In the genomic region with DNA sequence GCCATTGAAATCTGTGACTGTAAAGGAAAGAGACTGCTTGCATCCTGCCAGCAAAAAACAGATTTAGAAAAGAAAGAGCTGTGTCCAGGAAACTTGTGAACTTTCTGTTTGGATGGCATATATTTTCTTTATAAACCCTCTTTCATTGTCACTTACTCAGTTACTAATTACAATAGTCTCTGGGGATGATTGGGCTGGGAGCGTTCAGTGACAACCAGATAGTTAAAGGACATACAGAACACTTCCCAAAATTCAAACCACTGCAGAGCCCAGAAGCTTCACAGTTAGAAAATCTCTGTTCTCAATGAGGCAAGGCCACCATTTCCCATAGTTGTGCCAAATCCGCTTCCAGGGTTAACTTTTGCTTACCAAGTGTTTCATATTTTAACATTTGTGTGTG, we compare ENCODE assay signal across 27 cellular contexts.
DNase-seq lines count a peak whose midpoint lies in the region; ATAC-seq and TF ChIP-seq lines count a peak whose summit lies in the region.
"Had no signal": no experiment of that assay in that cellular context is flagged by ENCODE, and none has a peak within 500 bp of the region (broad histone marks: within the 10 kb centered on the region; RNA-seq: fewer than 3 reads in every experiment).

No MANE protein-coding gene starts in this region.

- H3K27ac ChIP-seq in neural progenitor cell (no peak overlapping the region), SK-N-SH (ENCODE audit: low read depth in 2 of 2, low read length in 1 of 2) (no peak overlapping the region)
- H3K27ac ChIP-seq: esophagus muscularis mucosa, heart left ventricle, HL-60, sigmoid colon, SJCRH30 had no signal

- H3K36me3 ChIP-seq in neural progenitor cell (no peaks in the 10 kb centered on the region), SK-N-SH (replicated peaks in 1 of 2; ENCODE audit: control insufficient read depth in 1 of 2, insufficient read depth in 2 of 2, low read length in 1 of 2) (peaks cover 0 to 3% of the 10 kb centered on the region in 2 experiments)
- H3K36me3 ChIP-seq: esophagus muscularis mucosa, heart left ventricle, sigmoid colon, SJCRH30 had no signal

- H3K9ac ChIP-seq in neural progenitor cell, result no peak overlapping the region
- no peak overlapping the region for H3K9ac ChIP-seq in SK-N-SH

- no peaks in the 10 kb centered on the region for H4K20me1 ChIP-seq in neural progenitor cell (ENCODE audit: low read depth)
- H4K20me1 ChIP-seq in SK-N-SH (ENCODE audit: insufficient read depth), result no peaks in the 10 kb centered on the region

- CTCF ChIA-PET in T-cell (lab: Charles Lee), result no interaction called here
- CTCF ChIA-PET in SK-N-SH (lab: Yijun Ruan, JAX), result interaction anchor here (1.2 kb wide), 1 partner anchor 13 kb away, joined by 3 read pairs; no protein-coding TSS in a partner anchor

- POLR2A ChIA-PET in T-cell (lab: Charles Lee), result interaction anchor here in 1 of 2 donors (1.3 kb wide), 1 partner anchor 19 kb away, joined by 6 read pairs; no protein-coding TSS in a partner anchor
- POLR2A ChIA-PET in SK-N-SH (lab: Yijun Ruan, JAX), result no interaction called here

- H3K27ac Mint-ChIP-seq in activated T-cell treated with anti-CD3 and anti-CD28 coated beads, Interleukin-2, amount 50 U/mL, for 72 hours, result peak overlapping the region; percentile 14
- peak overlapping the region; percentile 59 to 61 for H3K27ac Mint-ChIP-seq in T-cell
- H3K27ac Mint-ChIP-seq in activated naive CD8-positive, alpha-beta T cell treated with anti-CD3 and anti-CD28 coated beads, Interleukin-2, amount 50 U/mL, for 24 hours, result peak overlapping the region; percentile 24
- H3K27ac Mint-ChIP-seq in neural progenitor cell, result peak overlapping the region; percentile 50
- H3K27ac Mint-ChIP-seq: dendritic cell treated with granulocyte-macrophage colony-stimulating factor and Interleukin-4, amounts not matched to agents 40 ng/mL and 50 ng/mL, for 4 days; type B pancreatic cell had no signal

- H3K4me1 ChIP-seq in neural progenitor cell (peaks cover 35% of the 10 kb centered on the region), SK-N-SH (ENCODE audit: control insufficient read depth in 1 of 2, insufficient read depth in 2 of 2, low read depth in 1 of 2, low read length in 1 of 2) (peaks cover 0 to under 1% of the 10 kb centered on the region in 2 experiments; a peak in 2 of 4 replicates)

- H2AFZ ChIP-seq in neural progenitor cell (replicated peaks) (no peak overlapping the region), SK-N-SH (ENCODE audit: low read depth) (no peak overlapping the region)

- no peaks in the 10 kb centered on the region for H3K27me3 ChIP-seq in neural progenitor cell
- H3K27me3 ChIP-seq in SK-N-SH (ENCODE audit: insufficient read depth), result no peaks in the 10 kb centered on the region
- H3K27me3 ChIP-seq: esophagus muscularis mucosa, heart left ventricle, sigmoid colon, SJCRH30 had no signal

- H3F3A ChIP-seq in neural progenitor cell (ENCODE audit: low read depth), result no peaks in the 10 kb centered on the region
- no peaks in the 10 kb centered on the region for H3F3A ChIP-seq in SK-N-SH (replicated peaks; ENCODE audit: insufficient read depth)

- TF ChIP-seq RAD21 in SK-N-SH (IDR thresholded peaks at IDR 0.05; ENCODE audit: low read length), result no peak

- H3K4me2 ChIP-seq in neural progenitor cell, result no peak overlapping the region
- no peak overlapping the region for H3K4me2 ChIP-seq in SK-N-SH

- TF ChIP-seq CTCF in neural progenitor cell (IDR thresholded peaks at IDR 0.05), result no peak
- TF ChIP-seq CTCF in SK-N-SH (IDR thresholded peaks at IDR 0.05), result no peak

- H3K36me3 Mint-ChIP-seq in activated T-cell treated with anti-CD3 and anti-CD28 coated beads, Interleukin-2, amount 50 U/mL, for 72 hours (ENCODE audit: insufficient read depth in 2 of 2), result peaks cover 3% of the 10 kb centered on the region in 2 donors
- H3K36me3 Mint-ChIP-seq in T-cell, result peaks cover 17% of the 10 kb centered on the region
- H3K36me3 Mint-ChIP-seq in activated naive CD8-positive, alpha-beta T cell treated with anti-CD3 and anti-CD28 coated beads, Interleukin-2, amount 50 U/mL, for 24 hours (ENCODE audit: low read depth), result peaks cover 2% of the 10 kb centered on the region
- H3K36me3 Mint-ChIP-seq in neural progenitor cell, result no peaks in the 10 kb centered on the region
- H3K36me3 Mint-ChIP-seq: type B pancreatic cell had no signal

- no peaks in the 10 kb centered on the region for H3K27me3 Mint-ChIP-seq in activated T-cell treated with anti-CD3 and anti-CD28 coated beads, Interleukin-2, amount 50 U/mL, for 72 hours (ENCODE audit: low read depth)
- H3K27me3 Mint-ChIP-seq in T-cell (no peaks in the 10 kb centered on the region), neural progenitor cell (ENCODE audit: insufficient read depth, low read depth) (no peaks in the 10 kb centered on the region)
- no peaks in the 10 kb centered on the region for H3K27me3 Mint-ChIP-seq in activated naive CD8-positive, alpha-beta T cell treated with anti-CD3 and anti-CD28 coated beads, Interleukin-2, amount 50 U/mL, for 24 hours
- H3K27me3 Mint-ChIP-seq: central memory CD8-positive, alpha-beta T cell; dendritic cell treated with granulocyte-macrophage colony-stimulating factor and Interleukin-4, amounts not matched to agents 40 ng/mL and 50 ng/mL, for 4 days; type B pancreatic cell had no signal

- H3K79me2 ChIP-seq in neural progenitor cell (ENCODE audit: low read depth) (no peaks in the 10 kb centered on the region), SK-N-SH (ENCODE audit: insufficient read depth) (no peaks in the 10 kb centered on the region)

- H3K9me3 Mint-ChIP-seq in activated T-cell treated with anti-CD3 and anti-CD28 coated beads, Interleukin-2, amount 50 U/mL, for 72 hours, result peaks cover 0 to 3% of the 10 kb centered on the region in 2 donors
- H3K9me3 Mint-ChIP-seq in T-cell, result peaks cover 0 to 5% (median 3%) of the 10 kb centered on the region in 3 donors
- no peaks in the 10 kb centered on the region for H3K9me3 Mint-ChIP-seq in activated naive CD8-positive, alpha-beta T cell treated with anti-CD3 and anti-CD28 coated beads, Interleukin-2, amount 50 U/mL, for 24 hours
- H3K9me3 Mint-ChIP-seq in neural progenitor cell, result no peaks in the 10 kb centered on the region
- H3K9me3 Mint-ChIP-seq: central memory CD8-positive, alpha-beta T cell; dendritic cell treated with granulocyte-macrophage colony-stimulating factor and Interleukin-4, amounts not matched to agents 40 ng/mL and 50 ng/mL, for 4 days; type B pancreatic cell had no signal

- WGBS in SK-N-SH (ENCODE audit: low lambda C conversion rate), result 92% methylated on average over 2 of the region's 2 CpGs

- no peaks in the 10 kb centered on the region for H3K9me2 ChIP-seq in SK-N-SH

- no peak for TF ChIP-seq EP300 in SK-N-SH (IDR thresholded peaks at IDR 0.05; ENCODE audit: borderline replicate concordance in 1 of 2, low read depth in 1 of 2, low read length in 1 of 2)

- peaks cover 41% of the 10 kb centered on the region for H3K4me1 Mint-ChIP-seq in activated T-cell treated with anti-CD3 and anti-CD28 coated beads, Interleukin-2, amount 50 U/mL, for 72 hours (ENCODE audit: low read depth)
- H3K4me1 Mint-ChIP-seq in T-cell, result peaks cover 24 to 38% (median 26%) of the 10 kb centered on the region in 3 donors
- H3K4me1 Mint-ChIP-seq in activated naive CD8-positive, alpha-beta T cell treated with anti-CD3 and anti-CD28 coated beads, Interleukin-2, amount 50 U/mL, for 24 hours, result peaks cover 42% of the 10 kb centered on the region
- peaks cover 50% of the 10 kb centered on the region for H3K4me1 Mint-ChIP-seq in neural progenitor cell

- DNase-seq in activated T-cell treated with anti-CD3 and anti-CD28 coated beads, Interleukin-2, amount 50 U/mL, for 72 hours, result no peak
- no peak for DNase-seq in activated T-cell treated with anti-CD3 and anti-CD28 coated beads, Interleukin-2, amount 50 U/mL, for 1 hour
- DNase-seq in T-cell (no peak), neural progenitor cell (ENCODE audit: low spot score) (no peak), islet precursor cell (no peak), SK-N-SH (no peak), NCI-H1092 (lab: John Stamatoyannopoulos, UW) (no peak)
- no peak for DNase-seq in activated naive CD8-positive, alpha-beta T cell treated with anti-CD3 and anti-CD28 coated beads, Interleukin-2, amount 50 U/mL, for 24 hours
- DNase-seq: ACHN; activated CD4-positive, CD25-positive, alpha-beta regulatory T cell; foreskin fibroblast; HCEC 1CT; heart left ventricle; KBM-7; NCI-H1105 treated with DMSO at 0.1 percent for 48 hours; NCI-H187 treated with DMSO at 0.1 percent for 48 hours; NCI-H2171; NCI-H510A treated with DMSO at 0.1 percent for 48 hours; occipital lobe; sigmoid colon; SJCRH30; stimulated activated CD4-positive, alpha-beta T cell treated with anti-CD3 and anti-CD28 coated beads, Interleukin-4, amount 100 ng/mL, for 4 hours had no signal

- H3K9me3 ChIP-seq in neural progenitor cell (ENCODE audit: low read depth) (no peaks in the 10 kb centered on the region), SK-N-SH (no peaks in the 10 kb centered on the region)
- H3K9me3 ChIP-seq: esophagus muscularis mucosa, heart left ventricle, sigmoid colon, SJCRH30 had no signal

- H3K4me3 ChIP-seq in neural progenitor cell (no peak overlapping the region), SK-N-SH (ENCODE audit: low read depth in 2 of 2, low read length in 1 of 2) (no peak overlapping the region)
- H3K4me3 ChIP-seq: esophagus muscularis mucosa, heart left ventricle, sigmoid colon, SJCRH30 had no signal

- peak overlapping the region in 1 of 2 donors; percentile 32 for H3K4me3 Mint-ChIP-seq in activated T-cell treated with anti-CD3 and anti-CD28 coated beads, Interleukin-2, amount 50 U/mL, for 72 hours
- H3K4me3 Mint-ChIP-seq in T-cell, result no peak overlapping the region
- no peak overlapping the region for H3K4me3 Mint-ChIP-seq in activated naive CD8-positive, alpha-beta T cell treated with anti-CD3 and anti-CD28 coated beads, Interleukin-2, amount 50 U/mL, for 24 hours
- no peak overlapping the region for H3K4me3 Mint-ChIP-seq in neural progenitor cell
- H3K4me3 Mint-ChIP-seq: central memory CD8-positive, alpha-beta T cell; dendritic cell treated with granulocyte-macrophage colony-stimulating factor and Interleukin-4, amounts not matched to agents 40 ng/mL and 50 ng/mL, for 4 days; type B pancreatic cell had no signal

- peak in 1 of 2 donors; percentile 3 for ATAC-seq in activated T-cell treated with anti-CD3 and anti-CD28 coated beads, Interleukin-2, amount 50 U/mL, for 72 hours (replicated peaks in 1 of 2)
- ATAC-seq in T-cell (replicated peaks in 1 of 4), result no peak
- no peak for ATAC-seq in activated naive CD8-positive, alpha-beta T cell treated with anti-CD3 and anti-CD28 coated beads, Interleukin-2, amount 50 U/mL, for 24 hours
- ATAC-seq: heart left ventricle had no signal

TF ChIP-seq in SK-N-SH, 30 proteins besides CTCF, POLR2A, EP300 and RAD21 (continues in another document):
- TF ChIP-seq TEAD4 (IDR thresholded peaks at IDR 0.05; ENCODE audit: borderline replicate concordance, insufficient read depth), result no peak
- no peak for TF ChIP-seq FOXM1 (IDR thresholded peaks at IDR 0.05; ENCODE audit: low read depth)
- TF ChIP-seq TCF12 (IDR thresholded peaks at IDR 0.05), result no peak
- no peak for TF ChIP-seq ELF1 (IDR thresholded peaks at IDR 0.05)
- TF ChIP-seq RCOR1 (IDR thresholded peaks at IDR 0.05; ENCODE audit: low read length), result no peak
